Comparison of ENCODE assay signal across 8 cellular contexts in the genomic region with DNA sequence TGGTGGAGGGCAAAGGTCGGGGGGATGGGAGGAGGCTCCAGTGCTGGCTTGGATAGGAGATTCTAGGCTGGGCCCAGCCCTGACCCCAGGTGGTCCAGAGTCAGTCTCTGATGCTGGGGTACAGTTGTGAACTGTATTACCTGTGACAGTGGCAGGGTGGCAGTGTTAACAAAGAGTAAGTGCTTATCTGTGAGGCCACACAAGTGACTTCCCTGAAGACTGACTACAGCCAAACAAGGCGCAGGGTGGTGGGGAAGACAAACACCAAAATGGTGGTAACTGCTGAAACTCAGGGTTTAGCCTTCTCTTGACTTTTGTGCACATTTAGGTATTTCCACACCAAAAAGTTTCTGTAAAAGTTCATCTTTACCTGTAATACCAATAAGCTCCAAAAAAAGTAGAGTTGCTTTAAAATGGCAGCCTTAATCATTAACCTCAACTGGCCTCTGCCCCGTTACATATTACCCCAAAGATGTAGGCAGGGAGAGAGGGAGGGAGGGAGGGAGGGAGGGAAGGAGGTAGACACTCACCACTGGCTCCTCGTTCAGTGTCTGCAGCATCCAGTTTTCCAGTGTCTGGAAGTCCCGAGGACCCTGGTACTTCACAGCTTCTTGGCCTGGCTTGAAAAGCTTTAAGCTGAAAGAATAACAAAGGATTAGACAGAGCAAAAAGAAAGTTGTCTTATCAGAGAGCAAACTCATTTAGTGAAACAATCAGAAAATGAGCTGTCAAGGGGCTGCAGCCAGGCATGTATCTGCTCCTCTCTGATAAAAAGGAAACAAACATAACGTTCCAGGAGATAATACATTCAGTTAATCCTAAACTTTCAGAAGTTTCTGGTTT. TPM values are rescaled to one million over a fixed set of nuclear protein-coding genes. Genes with fewer than 3 reads are reported as not detected.
DNase-seq lines count a peak whose midpoint lies in the region; ATAC-seq, FAIRE-seq and TF ChIP-seq lines count a peak whose summit lies in the region.
"Had no signal": no experiment of that assay in that cellular context is flagged by ENCODE, and none has a peak within 500 bp of the region (broad histone marks: within the 10 kb centered on the region; RNA-seq: fewer than 3 reads in every experiment).

No MANE protein-coding gene starts in this region.

- ATAC-seq in HG03354 (IDR thresholded peaks at IDR 0.05; ENCODE audit: poor library complexity, severe bottlenecking, unreplicated experiment), result peak; percentile 75
- ATAC-seq in pancreas, result peak; percentile 39 to 81 (median 54)
- ATAC-seq in GM19035 (IDR thresholded peaks at IDR 0.05; ENCODE audit: unreplicated experiment), result no peak

- TF ChIP-seq CTCF in brain microvascular endothelial cell (IDR thresholded peaks at IDR 0.05; ENCODE audit: low read depth, low read length, missing control alignments) (peak; percentile 39), pancreas (IDR thresholded peaks at IDR 0.05) (no peak)

- H3K27ac ChIP-seq in brain microvascular endothelial cell (no peak overlapping the region), pancreas (no peak overlapping the region)

- FAIRE-seq in pancreas (lab: Jason Lieb, UNC), result no peak

- in situ Hi-C loops in brain microvascular endothelial cell (cut with HindIII; ENCODE audit: low pct_ligation_motif_present, low sequenced_read_pairs), result no loop called here

- 49 to 51% methylated on average over 6 of the region's 6 CpGs for WGBS in pancreas, 2 donors

- H3K9me3 ChIP-seq in pancreas, result no peaks in the 10 kb centered on the region

- peaks cover 0 to 6% (median 4%) of the 10 kb centered on the region in 3 donors for H3K4me1 ChIP-seq in pancreas

- H3K36me3 ChIP-seq in brain microvascular endothelial cell (replicated peaks) (peaks cover 79% of the 10 kb centered on the region), pancreas (peaks cover 3 to 64% (median 38%) of the 10 kb centered on the region in 3 donors)

- intact Hi-C loops in pancreas (cut with DNase I), result no loop called here

- DNase-seq in GM19238 (ENCODE audit: insufficient read length, low spot score) (peak; percentile 33), brain microvascular endothelial cell (no peak), pancreas (no peak), dedifferentiated amniotic fluid mesenchymal stem cell (ENCODE audit: extremely low spot score) (no peak)
- no peak for DNase-seq in activated effector memory CD4-positive, alpha-beta T cell treated with anti-CD3 and anti-CD28 coated beads, Interleukin-2, amount 50 U/mL, for 16 hours
- DNase-seq: immature natural killer cell had no signal

- H3K4me3 ChIP-seq in brain microvascular endothelial cell (ENCODE audit: low read depth, low read length) (no peak overlapping the region), pancreas (no peak overlapping the region)

- H3K27me3 ChIP-seq in brain microvascular endothelial cell (replicated peaks), result no peaks in the 10 kb centered on the region
- H3K27me3 ChIP-seq in pancreas, result no peaks in the 10 kb centered on the region

RNA-seq across cellular contexts. Expression of gene TXNDC5, which starts 11.3 kb away (rescaled TPM):
- total RNA-seq in pancreas, result 100 to 1,000 TPM in 3 of 6 donors, 10 to 100 TPM in 3; 63.4 to 115 (median 100.0) TPM
- polyA plus RNA-seq in pancreas, result 10 to 100 TPM; 40.0 to 49.0 TPM
